ENCODE assay signal across 20 cellular contexts in the genomic region with DNA sequence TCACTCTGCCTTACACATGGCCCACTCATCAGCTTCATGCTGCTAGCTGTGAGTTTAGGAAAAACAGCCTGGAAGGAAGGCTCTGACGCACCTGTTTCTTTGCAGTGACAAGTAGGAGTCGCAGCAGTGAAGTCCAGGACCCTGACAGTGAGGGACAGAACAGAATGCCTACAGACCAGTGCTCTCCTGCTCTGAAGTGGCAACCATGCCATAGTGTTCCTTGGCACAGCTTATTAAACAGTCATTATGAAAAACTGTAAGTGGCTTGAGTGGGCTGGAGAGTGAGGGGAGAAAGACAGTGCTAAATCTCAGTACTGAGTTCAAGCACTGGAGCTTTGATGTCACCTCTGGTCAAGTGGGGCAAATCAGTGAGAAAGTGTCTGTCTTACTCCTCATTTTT.
DNase-seq lines count a peak whose midpoint lies in the region; ATAC-seq, FAIRE-seq and TF ChIP-seq lines count a peak whose summit lies in the region.
"Had no signal": no experiment of that assay in that cellular context is flagged by ENCODE, and none has a peak within 500 bp of the region (broad histone marks: within the 10 kb centered on the region; RNA-seq: fewer than 3 reads in every experiment).

No MANE protein-coding gene starts in this region.

- H2AFZ ChIP-seq in GM23338, result peak overlapping the region; percentile 19; the same call in 1 of the 2 replicates

- H3K9me3 ChIP-seq in small intestine (ENCODE audit: control insufficient read depth, low read depth), result no peaks in the 10 kb centered on the region
- H3K9me3 ChIP-seq: A549, BE2C, Peyer's patch, SJCRH30 had no signal

- no peaks in the 10 kb centered on the region for H3F3A ChIP-seq in GM23338 (replicated peaks; ENCODE audit: low read depth)

- H3K36me3 Mint-ChIP-seq in GM23338 (ENCODE audit: low read depth), result no peaks in the 10 kb centered on the region
- no peaks in the 10 kb centered on the region for H3K36me3 Mint-ChIP-seq in stimulated activated effector memory CD8-positive, alpha-beta T cell treated with anti-CD3 and anti-CD28 coated beads, Interleukin-12 subunit alpha, Interleukin-12 subunit beta, amount 100 ng/mL, for 72 hours
- H3K36me3 Mint-ChIP-seq: CD4-positive, CD25-positive, alpha-beta regulatory T cell; T-cell had no signal

- H3K27me3 ChIP-seq in GM23338 (ENCODE audit: insufficient read depth), result no peaks in the 10 kb centered on the region
- no peaks in the 10 kb centered on the region for H3K27me3 ChIP-seq in small intestine (ENCODE audit: control insufficient read depth in 2 of 2, insufficient read depth in 2 of 2, low read length in 2 of 2)
- H3K27me3 ChIP-seq: BE2C, Peyer's patch, SJCRH30 had no signal

- H3K4me2 ChIP-seq in GM23338, result no peak overlapping the region
- H3K4me2 ChIP-seq: A549 had no signal

- no peaks in the 10 kb centered on the region for H3K36me3 ChIP-seq in GM23338 (ENCODE audit: insufficient read depth)
- peaks cover 0 to 11% of the 10 kb centered on the region in 2 donors for H3K36me3 ChIP-seq in small intestine (ENCODE audit: control insufficient read depth in 2 of 2, insufficient read depth in 2 of 2, low read length in 2 of 2)
- H3K36me3 ChIP-seq: BE2C, SJCRH30 had no signal

- ATAC-seq in GM23338 (no peak), GM21360 (IDR thresholded peaks at IDR 0.05; ENCODE audit: unreplicated experiment) (no peak), HG02840 (IDR thresholded peaks at IDR 0.05; ENCODE audit: low FRiP score, unreplicated experiment) (no peak)
- peak; percentile 26 for ATAC-seq in stimulated activated effector memory CD8-positive, alpha-beta T cell treated with anti-CD3 and anti-CD28 coated beads, Interleukin-12 subunit alpha, Interleukin-12 subunit beta, amount 100 ng/mL, for 72 hours
- ATAC-seq: K562, T-cell had no signal

- no peak for FAIRE-seq in small intestine (lab: Jason Lieb, UNC)
- FAIRE-seq: A549, GM12892, K562 had no signal

- H3K27ac Mint-ChIP-seq in GM23338, result no peak overlapping the region
- H3K27ac Mint-ChIP-seq in stimulated activated effector memory CD8-positive, alpha-beta T cell treated with anti-CD3 and anti-CD28 coated beads, Interleukin-12 subunit alpha, Interleukin-12 subunit beta, amount 100 ng/mL, for 72 hours, result no peak overlapping the region
- H3K27ac Mint-ChIP-seq: CD4-positive, CD25-positive, alpha-beta regulatory T cell; T-cell had no signal

- TF ChIP-seq CTCF in GM23338 (conservative IDR thresholded peaks at IDR 0.05; ENCODE audit: low read depth in 2 of 2), result no peak

- H3K4me3 ChIP-seq in GM23338 (no peak overlapping the region), small intestine (ENCODE audit: low read depth in 1 of 2, low read length in 2 of 2) (no peak overlapping the region)
- H3K4me3 ChIP-seq: A549, K562, Peyer's patch, SJCRH30 had no signal

- H3K4me1 ChIP-seq in GM23338 (ENCODE audit: insufficient read depth), result no peaks in the 10 kb centered on the region
- no peaks in the 10 kb centered on the region for H3K4me1 ChIP-seq in small intestine (ENCODE audit: control insufficient read depth in 2 of 2, insufficient read depth in 1 of 2, low read depth in 1 of 2, low read length in 1 of 2)
- H3K4me1 ChIP-seq: A549, Peyer's patch had no signal

- 94 to 100% (median 96%) methylated on average over 2 of the region's 2 CpGs for WGBS in small intestine, 3 donors

- H3K4me1 Mint-ChIP-seq in GM23338, result no peaks in the 10 kb centered on the region; the same call in 2 of the 3 replicates
- H3K4me1 Mint-ChIP-seq in stimulated activated effector memory CD8-positive, alpha-beta T cell treated with anti-CD3 and anti-CD28 coated beads, Interleukin-12 subunit alpha, Interleukin-12 subunit beta, amount 100 ng/mL, for 72 hours, result no peaks in the 10 kb centered on the region
- H3K4me1 Mint-ChIP-seq: CD4-positive, CD25-positive, alpha-beta regulatory T cell; T-cell had no signal

- H3K79me2 ChIP-seq in GM23338 (replicated peaks; ENCODE audit: insufficient read depth), result no peaks in the 10 kb centered on the region

- H3K27ac ChIP-seq in GM23338 (ENCODE audit: low read depth) (no peak overlapping the region), small intestine (ENCODE audit: low read depth in 1 of 2, low read length in 1 of 2) (no peak overlapping the region)
- H3K27ac ChIP-seq: A549, Peyer's patch, SJCRH30 had no signal

- no peaks in the 10 kb centered on the region for H3K9me3 Mint-ChIP-seq in GM23338
- no peaks in the 10 kb centered on the region for H3K9me3 Mint-ChIP-seq in stimulated activated effector memory CD8-positive, alpha-beta T cell treated with anti-CD3 and anti-CD28 coated beads, Interleukin-12 subunit alpha, Interleukin-12 subunit beta, amount 100 ng/mL, for 72 hours
- H3K9me3 Mint-ChIP-seq: CD4-positive, CD25-positive, alpha-beta regulatory T cell; T-cell had no signal

- peaks cover 5% of the 10 kb centered on the region for H3K9me2 ChIP-seq in GM23338 (ENCODE audit: insufficient read depth)

- H4K20me1 ChIP-seq in GM23338 (replicated peaks; ENCODE audit: insufficient read depth), result no peaks in the 10 kb centered on the region

- peaks cover 4% of the 10 kb centered on the region for H3K27me3 Mint-ChIP-seq in GM23338 (ENCODE audit: insufficient read depth, low read depth, poor library complexity)
- H3K27me3 Mint-ChIP-seq: T-cell had no signal

- no peak overlapping the region for H3K4me3 Mint-ChIP-seq in GM23338
- no peak overlapping the region for H3K4me3 Mint-ChIP-seq in stimulated activated effector memory CD8-positive, alpha-beta T cell treated with anti-CD3 and anti-CD28 coated beads, Interleukin-12 subunit alpha, Interleukin-12 subunit beta, amount 100 ng/mL, for 72 hours
- H3K4me3 Mint-ChIP-seq: CD4-positive, CD25-positive, alpha-beta regulatory T cell; T-cell had no signal

- DNase-seq in GM23338 (ENCODE audit: low spot score) (no peak), NCI-H2029 treated with DMSO at 0.1 percent for 48 hours (lab: John Stamatoyannopoulos, UW) (peak; percentile 78), RPMI8226 (peak; percentile 40), small intestine (no peak)
- DNase-seq in stimulated activated effector memory CD8-positive, alpha-beta T cell treated with anti-CD3 and anti-CD28 coated beads, Interleukin-12 subunit alpha, Interleukin-12 subunit beta, amount 100 ng/mL, for 72 hours (ENCODE audit: low spot score in 2 of 2), result no peak
- DNase-seq: BE2C; CD4-positive, CD25-positive, alpha-beta regulatory T cell; GOT3; MM.1S; NCI-H1105; NCI-H146; NK-92 treated with Interleukin-12 subunit alpha and Interleukin-12 subunit beta, amount 100 ng/mL, for 24 hours; Peyer's patch; T-cell had no signal

TF ChIP-seq in GM23338, 12 proteins besides CTCF, POLR2A, EP300 and RAD21:
- no peak for TF ChIP-seq POLR2AphosphoS5 (IDR thresholded peaks at IDR 0.05; ENCODE audit: low read depth)

Comparison
In these comparisons a context has a peak if more than half of its experiments do, and no peak if none do; other contexts are left out.
1. DNase-seq: peak in NCI-H2029 treated with DMSO at 0.1 percent for 48 hours (single experiment) and RPMI8226 (single experiment); none in GM23338 (single experiment), stimulated activated effector memory CD8-positive, alpha-beta T cell treated with anti-CD3 and anti-CD28 coated beads, Interleukin-12 subunit alpha, Interleukin-12 subunit beta, amount 100 ng/mL, for 72 hours (0 of 2) and small intestine (single experiment).